Comparison of ENCODE assay signal across 19 cellular contexts in the genomic region with DNA sequence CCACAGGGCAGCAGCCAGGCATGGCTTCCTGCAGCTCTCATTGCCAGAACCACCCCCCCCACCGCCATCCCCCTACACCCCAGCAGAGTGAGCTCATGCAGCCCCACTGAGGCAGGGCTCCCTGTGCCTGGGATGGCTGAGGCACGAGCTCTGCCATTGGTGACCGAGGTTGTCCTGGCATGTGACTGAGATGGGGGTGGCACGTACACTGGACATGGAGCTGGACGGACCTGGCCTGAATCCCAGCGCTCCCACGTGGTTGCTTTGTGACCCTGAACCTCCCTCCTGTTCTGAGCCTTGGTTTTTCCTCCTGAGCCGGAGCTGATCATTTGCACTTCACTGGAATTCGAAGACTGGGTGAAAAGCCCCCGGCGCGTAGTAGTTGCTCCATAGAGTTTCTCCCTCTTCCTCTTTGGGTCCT. TPM values are rescaled to one million over a fixed set of nuclear protein-coding genes. Genes with fewer than 3 reads are reported as not detected.
DNase-seq lines count a peak whose midpoint lies in the region; ATAC-seq, FAIRE-seq and TF ChIP-seq lines count a peak whose summit lies in the region.
"Had no signal": no experiment of that assay in that cellular context is flagged by ENCODE, and none has a peak within 500 bp of the region (broad histone marks: within the 10 kb centered on the region; RNA-seq: fewer than 3 reads in every experiment).

No MANE protein-coding gene starts in this region.

- H3K27ac Mint-ChIP-seq in WTC11 = peak overlapping the region; percentile 93
- H3K27ac Mint-ChIP-seq: activated CD4-positive, alpha-beta T cell treated with anti-CD3 and anti-CD28 coated beads, Interleukin-2, amount 10 ng/mL, durations not matched to agents 24 days and 14 days; dendritic cell treated with granulocyte-macrophage colony-stimulating factor and Interleukin-4, amounts not matched to agents 40 ng/mL and 50 ng/mL, for 4 days had no signal

- no peaks in the 10 kb centered on the region for H3K9me3 Mint-ChIP-seq in WTC11
- H3K9me3 Mint-ChIP-seq: activated CD4-positive, alpha-beta T cell treated with anti-CD3 and anti-CD28 coated beads, Interleukin-2, amount 10 ng/mL, durations not matched to agents 24 days and 14 days; dendritic cell treated with granulocyte-macrophage colony-stimulating factor and Interleukin-4, amounts not matched to agents 40 ng/mL and 50 ng/mL, for 4 days had no signal

- H3K4me3 ChIP-seq in mesendoderm (ENCODE audit: low read length) = no peak overlapping the region
- no peak overlapping the region for H3K4me3 ChIP-seq in suprapubic skin

- no peak overlapping the region for H2BK15ac ChIP-seq in mesendoderm (replicated peaks; ENCODE audit: low read depth)

- H3K9ac ChIP-seq in mesendoderm (ENCODE audit: low read length) = no peak overlapping the region

- H3K27ac ChIP-seq in mesendoderm (ENCODE audit: low read depth, low read length) = no peak overlapping the region
- H3K27ac ChIP-seq in suprapubic skin = peak overlapping the region; percentile 38

- H3K79me2 ChIP-seq in mesendoderm (ENCODE audit: control insufficient read depth, insufficient read depth, low read length) = peaks cover 2% of the 10 kb centered on the region

- TF ChIP-seq EP300 in suprapubic skin (IDR thresholded peaks at IDR 0.05) = no peak

- no peak overlapping the region for H2BK120ac ChIP-seq in mesendoderm (ENCODE audit: low read depth, low read length)

- H3K4ac ChIP-seq in mesendoderm (ENCODE audit: low read depth, low read length) = no peak overlapping the region

- WGBS in mesendoderm (ENCODE audit: extremely low coverage, insufficient coverage, low lambda C conversion rate) = no CpG with 5 or more reads among the region's 12 CpGs
- 66% methylated on average over 11 of the region's 12 CpGs for WGBS in suprapubic skin

- DNase-seq in WTC11 (ENCODE audit: low spot score) (no peak), left ventricle myocardium superior (peak; percentile 80), mesendoderm (no peak), suprapubic skin (ENCODE audit: low spot score in 2 of 2) (no peak), NOMO-1 treated with dmso at 0.1 percent for 144 hours (lab: John Stamatoyannopoulos, UW; ENCODE audit: unreplicated experiment) (no peak), putamen (ENCODE audit: low spot score) (no peak), HTR-8/SVneo (ENCODE audit: insufficient read length, low spot score) (no peak)
- DNase-seq: activated CD4-positive, alpha-beta T cell treated with anti-CD3 and anti-CD28 coated beads, Interleukin-2, amount 10 ng/mL, durations not matched to agents 24 days and 14 days; activated naive CD4-positive, alpha-beta T cell; erythroblast; KBM-7; NCI-H1048; NCI-H2107; NCI-H526 had no signal

- CTCF ChIA-PET in WTC11 (lab: Charles Lee) = interaction anchor here (0.6 to 4.9 kb wide), 16 partner anchors 8 to 169 kb away, joined by 3 to 62 read pairs (median 4); a partner anchor contains a TSS

- H3K9me3 ChIP-seq in suprapubic skin = no peaks in the 10 kb centered on the region

- POLR2A ChIA-PET in WTC11 (lab: Charles Lee) = interaction anchor here (0.6 kb wide), 1 partner anchor 554 kb away, joined by 3 read pairs; no protein-coding TSS in a partner anchor

- no peak overlapping the region for H3K18ac ChIP-seq in mesendoderm (ENCODE audit: low read length)

- H3K79me1 ChIP-seq in mesendoderm (ENCODE audit: low read length) = peaks cover 8% of the 10 kb centered on the region

- peaks cover 50% of the 10 kb centered on the region for H3K4me1 Mint-ChIP-seq in WTC11
- H3K4me1 Mint-ChIP-seq: activated CD4-positive, alpha-beta T cell treated with anti-CD3 and anti-CD28 coated beads, Interleukin-2, amount 10 ng/mL, durations not matched to agents 24 days and 14 days had no signal

- peak overlapping the region; percentile 35 for H3K56ac ChIP-seq in mesendoderm (ENCODE audit: low read length)

- no peak for TF ChIP-seq POLR2A in suprapubic skin (IDR thresholded peaks at IDR 0.05)

- no peaks in the 10 kb centered on the region for H3K36me3 Mint-ChIP-seq in WTC11

- no peak overlapping the region for H2AK5ac ChIP-seq in mesendoderm (ENCODE audit: low read length)

- no peak overlapping the region for H3K4me3 Mint-ChIP-seq in WTC11
- H3K4me3 Mint-ChIP-seq: activated CD4-positive, alpha-beta T cell treated with anti-CD3 and anti-CD28 coated beads, Interleukin-2, amount 10 ng/mL, durations not matched to agents 24 days and 14 days; dendritic cell treated with granulocyte-macrophage colony-stimulating factor and Interleukin-4, amounts not matched to agents 40 ng/mL and 50 ng/mL, for 4 days had no signal

- no peak overlapping the region for H3K23ac ChIP-seq in mesendoderm (ENCODE audit: low read length)

- intact Hi-C loops in left ventricle myocardium superior (cut with micrococcal nuclease) = no loop called here

- H4K8ac ChIP-seq in mesendoderm (ENCODE audit: low read depth, low read length) = no peak overlapping the region

- H3K4me2 ChIP-seq in mesendoderm (ENCODE audit: low read length) = no peak overlapping the region

- H2BK5ac ChIP-seq in mesendoderm (ENCODE audit: low read length) = no peak overlapping the region

- TF ChIP-seq CTCF in WTC11 (IDR thresholded peaks at IDR 0.05) (no peak), suprapubic skin (IDR thresholded peaks at IDR 0.05) (no peak)

- no peaks in the 10 kb centered on the region for H3K27me3 Mint-ChIP-seq in WTC11 (ENCODE audit: low read depth)

- no peak for ATAC-seq in WTC11
- peak; percentile 55 for ATAC-seq in left ventricle myocardium superior
- ATAC-seq in HG02798 (IDR thresholded peaks at IDR 0.05; ENCODE audit: poor library complexity, unreplicated experiment) = no peak
- ATAC-seq: HCT116, SK-N-SH treated with all-trans-retinoic acid at 6 μM for 48 hours had no signal

- H3K27me3 ChIP-seq in mesendoderm (ENCODE audit: insufficient read depth, low read length, poor library complexity) (no peaks in the 10 kb centered on the region), suprapubic skin (peaks cover 10% of the 10 kb centered on the region)

- no peak overlapping the region for H4K5ac ChIP-seq in mesendoderm (ENCODE audit: low read length)

- H3K36me3 ChIP-seq in mesendoderm (ENCODE audit: control insufficient read depth, insufficient read depth, low read length) (no peaks in the 10 kb centered on the region), suprapubic skin (no peaks in the 10 kb centered on the region)

- FAIRE-seq in HTR-8/SVneo (lab: Jason Lieb, UNC) = no peak
- FAIRE-seq: keratinocyte had no signal

- no peaks in the 10 kb centered on the region for H3K4me1 ChIP-seq in mesendoderm (ENCODE audit: control insufficient read depth, low read depth, low read length)
- H3K4me1 ChIP-seq in suprapubic skin = peaks cover 42% of the 10 kb centered on the region

TF ChIP-seq in WTC11, 78 proteins besides CTCF, POLR2A, EP300 and RAD21:
- no peak for TF ChIP-seq ZNF317 (CRISPR knock-in tag; IDR thresholded peaks at IDR 0.05; ENCODE audit: borderline replicate concordance, low read depth)

RNA-seq across cellular contexts. Expression of a gene that starts 28.3 kb away (rescaled TPM):
- total RNA-seq in WTC11 (2021) (140 to 148 TPM (median 148 TPM) in 3 replicates), left ventricle myocardium superior (13.1 TPM), suprapubic skin (1 to 10 TPM; 5.1 to 9.7 (median 6.0) TPM)
- polyA plus RNA-seq in mesendoderm (2013, experiment 1 of 2) = 126 TPM
- 125 TPM for polyA plus RNA-seq in mesendoderm (2013, experiment 2 of 2)
- total RNA-seq: activated CD4-positive, alpha-beta T cell treated with anti-CD3 and anti-CD28 coated beads, Interleukin-2, amount 10 ng/mL, durations not matched to agents 24 days and 14 days had no signal
- polyA plus RNA-seq: keratinocyte had no signal

Comparison
In these comparisons a context has a peak if more than half of its experiments do, and no peak if none do; other contexts are left out.
1. RNA of a gene that starts 28.3 kb away (total RNA-seq): 140 to 148 TPM in WTC11; 13.1 TPM in left ventricle myocardium superior (single experiment) and 5.1 to 9.7 TPM in suprapubic skin; every median in the first group is over 10 times any median in the second.